Comparison of ENCODE assay signal across 1 cellular context in genomic region chr16:54400261-54400660, GRCh38.
TF ChIP-seq lines count a peak whose summit lies in the region.

No MANE protein-coding gene starts in this region.

TF ChIP-seq in SK-N-SH, 30 proteins besides CTCF, POLR2A, EP300 and RAD21 (continued from another document):
- TF ChIP-seq, protein P1, sequence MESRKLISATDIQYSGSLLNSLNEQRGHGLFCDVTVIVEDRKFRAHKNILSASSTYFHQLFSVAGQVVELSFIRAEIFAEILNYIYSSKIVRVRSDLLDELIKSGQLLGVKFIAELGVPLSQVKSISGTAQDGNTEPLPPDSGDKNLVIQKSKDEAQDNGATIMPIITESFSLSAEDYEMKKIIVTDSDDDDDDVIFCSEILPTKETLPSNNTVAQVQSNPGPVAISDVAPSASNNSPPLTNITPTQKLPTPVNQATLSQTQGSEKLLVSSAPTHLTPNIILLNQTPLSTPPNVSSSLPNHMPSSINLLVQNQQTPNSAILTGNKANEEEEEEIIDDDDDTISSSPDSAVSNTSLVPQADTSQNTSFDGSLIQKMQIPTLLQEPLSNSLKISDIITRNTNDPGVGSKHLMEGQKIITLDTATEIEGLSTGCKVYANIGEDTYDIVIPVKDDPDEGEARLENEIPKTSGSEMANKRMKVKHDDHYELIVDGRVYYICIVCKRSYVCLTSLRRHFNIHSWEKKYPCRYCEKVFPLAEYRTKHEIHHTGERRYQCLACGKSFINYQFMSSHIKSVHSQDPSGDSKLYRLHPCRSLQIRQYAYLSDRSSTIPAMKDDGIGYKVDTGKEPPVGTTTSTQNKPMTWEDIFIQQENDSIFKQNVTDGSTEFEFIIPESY (IDR thresholded peaks at IDR 0.05; ENCODE audit: borderline replicate concordance, low read depth) = no peak
- TF ChIP-seq SMC3 (IDR thresholded peaks at IDR 0.05; ENCODE audit: low read depth, low read length) (no peak), NRF1 (IDR thresholded peaks at IDR 0.05; ENCODE audit: low read depth, low read length) (no peak), RCOR1 (IDR thresholded peaks at IDR 0.05; ENCODE audit: low read length) (no peak), JUND (IDR thresholded peaks at IDR 0.05) (no peak), YY1 (IDR thresholded peaks at IDR 0.05; ENCODE audit: low read depth) (no peak), RXRA (IDR thresholded peaks at IDR 0.05; ENCODE audit: borderline replicate concordance, low read depth) (no peak), RFX5 (IDR thresholded peaks at IDR 0.05; ENCODE audit: low read length) (no peak), NFIC (IDR thresholded peaks at IDR 0.05; ENCODE audit: borderline replicate concordance) (no peak), POLR2AphosphoS5 (IDR thresholded peaks at IDR 0.05; ENCODE audit: low read depth, low read length) (no peak), MXI1 (IDR thresholded peaks at IDR 0.05; ENCODE audit: low read depth, low read length) (no peak), TEAD4 (IDR thresholded peaks at IDR 0.05; ENCODE audit: borderline replicate concordance, insufficient read depth) (no peak), MAX (IDR thresholded peaks at IDR 0.05; ENCODE audit: low read depth) (no peak)
- TF ChIP-seq, protein P2, sequence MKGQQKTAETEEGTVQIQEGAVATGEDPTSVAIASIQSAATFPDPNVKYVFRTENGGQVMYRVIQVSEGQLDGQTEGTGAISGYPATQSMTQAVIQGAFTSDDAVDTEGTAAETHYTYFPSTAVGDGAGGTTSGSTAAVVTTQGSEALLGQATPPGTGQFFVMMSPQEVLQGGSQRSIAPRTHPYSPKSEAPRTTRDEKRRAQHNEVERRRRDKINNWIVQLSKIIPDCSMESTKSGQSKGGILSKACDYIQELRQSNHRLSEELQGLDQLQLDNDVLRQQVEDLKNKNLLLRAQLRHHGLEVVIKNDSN (IDR thresholded peaks at IDR 0.05; ENCODE audit: borderline replicate concordance, low read depth) = no peak
- TF ChIP-seq, protein P3, sequence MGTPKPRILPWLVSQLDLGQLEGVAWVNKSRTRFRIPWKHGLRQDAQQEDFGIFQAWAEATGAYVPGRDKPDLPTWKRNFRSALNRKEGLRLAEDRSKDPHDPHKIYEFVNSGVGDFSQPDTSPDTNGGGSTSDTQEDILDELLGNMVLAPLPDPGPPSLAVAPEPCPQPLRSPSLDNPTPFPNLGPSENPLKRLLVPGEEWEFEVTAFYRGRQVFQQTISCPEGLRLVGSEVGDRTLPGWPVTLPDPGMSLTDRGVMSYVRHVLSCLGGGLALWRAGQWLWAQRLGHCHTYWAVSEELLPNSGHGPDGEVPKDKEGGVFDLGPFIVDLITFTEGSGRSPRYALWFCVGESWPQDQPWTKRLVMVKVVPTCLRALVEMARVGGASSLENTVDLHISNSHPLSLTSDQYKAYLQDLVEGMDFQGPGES (IDR thresholded peaks at IDR 0.05; ENCODE audit: low read depth, low read length) = no peak
